ENCODE assay signal across 8 cellular contexts in genomic region chr13:21675095-21676007, GRCh38. TPM values are rescaled to one million over a fixed set of nuclear protein-coding genes. Genes with fewer than 3 reads are reported as not detected.
DNase-seq lines count a peak whose midpoint lies in the region; ATAC-seq and TF ChIP-seq lines count a peak whose summit lies in the region.

No MANE protein-coding gene starts in this region.

- H3K27ac ChIP-seq in adrenal gland (peak overlapping the region in 4 of 5 donors; percentile 27 to 90 (median 70)), smooth muscle cell (ENCODE audit: low read depth) (no peak overlapping the region)

- H3K36me3 ChIP-seq in adrenal gland (replicated peaks in 1 of 2) (no peaks in the 10 kb centered on the region), smooth muscle cell (ENCODE audit: low read depth) (no peaks in the 10 kb centered on the region)

- no peaks in the 10 kb centered on the region for H4K20me1 ChIP-seq in smooth muscle cell (ENCODE audit: low read depth)

- H3K9me3 ChIP-seq in adrenal gland (replicated peaks in 1 of 3) (no peaks in the 10 kb centered on the region), smooth muscle cell (replicated peaks; ENCODE audit: low read depth) (no peaks in the 10 kb centered on the region)

- no peaks in the 10 kb centered on the region for H3K27me3 ChIP-seq in adrenal gland
- H3K27me3 ChIP-seq in smooth muscle cell (ENCODE audit: low read depth): peaks cover 59% of the 10 kb centered on the region

- no peak overlapping the region for H3K9ac ChIP-seq in smooth muscle cell (ENCODE audit: low read depth)

- no peaks in the 10 kb centered on the region for H3K79me2 ChIP-seq in smooth muscle cell (ENCODE audit: low read depth)

- H3K4me1 ChIP-seq in adrenal gland (replicated peaks in 1 of 2) (peaks cover 4 to 30% of the 10 kb centered on the region in 2 donors), smooth muscle cell (ENCODE audit: low read depth) (peaks cover 12% of the 10 kb centered on the region)

- DNase-seq in GM12865 (ENCODE audit: low read depth) (peak; percentile 36), NCI-H748 treated with DMSO at 0.1 percent for 48 hours (lab: John Stamatoyannopoulos, UW) (peak; percentile 89), adrenal gland (peak; percentile 49 to 77 (median 63)), iPS-NIHi11 (ENCODE audit: low spot score) (peak; percentile 66), smooth muscle cell (lab: John Stamatoyannopoulos, UW; ENCODE audit: unreplicated experiment) (no peak), AML-193 (lab: John Stamatoyannopoulos, UW) (no peak), cortex of kidney (lab: John Stamatoyannopoulos, UW) (no peak)

- no peak for ATAC-seq in GM18502 (IDR thresholded peaks at IDR 0.05; ENCODE audit: poor library complexity, unreplicated experiment)

- H3K4me3 ChIP-seq in GM12865 (ENCODE audit: low read depth, low read length) (peak overlapping the region; percentile 25), adrenal gland (peak overlapping the region in 2 of 4 donors; percentile 53 to 94), smooth muscle cell (peak overlapping the region; percentile 67)

- H3F3A ChIP-seq in smooth muscle cell (ENCODE audit: low read depth): peaks cover 10% of the 10 kb centered on the region

- TF ChIP-seq POLR2A in adrenal gland (IDR thresholded peaks at IDR 0.05): peak in 1 of 2 donors; percentile 37

- WGBS in adrenal gland, 4 donors: 2 to 5% (median 3%) methylated on average over 18 to 63 of the region's 63 CpGs
- WGBS in smooth muscle cell (ENCODE audit: low lambda C conversion rate): 3% methylated on average over 33 of the region's 63 CpGs

- peak overlapping the region; percentile 93 for H3K4me2 ChIP-seq in smooth muscle cell

- intact Hi-C loops in adrenal gland (cut with DNase I): no loop called here

- H2AFZ ChIP-seq in smooth muscle cell (ENCODE audit: low read depth): no peak overlapping the region

- no peak for TF ChIP-seq CTCF in GM12865 (IDR thresholded peaks at IDR 0.05; ENCODE audit: insufficient read depth, low read depth, low read length, missing control alignments)
- TF ChIP-seq CTCF in adrenal gland (IDR thresholded peaks at IDR 0.05): no peak
- TF ChIP-seq CTCF in smooth muscle cell (IDR thresholded peaks at IDR 0.05; ENCODE audit: borderline replicate concordance, insufficient read depth, poor library complexity, severe bottlenecking): no peak

RNA-seq across cellular contexts. Expression of gene FGF9, which starts 4.5 kb away (rescaled TPM):
- total RNA-seq in adrenal gland: 10 to 100 TPM in 2 of 8 donors, 1 to 10 TPM in 6; 1.4 to 12.8 (median 2.9) TPM
- polyA plus RNA-seq in adrenal gland: 1 to 10 TPM; 2.9 to 5.6 (median 5.5) TPM
- 0.67 TPM in 1 of 2 replicates, not detected in the other for total RNA-seq in smooth muscle cell
- polyA plus RNA-seq in smooth muscle cell: 0.37 and 0.56 TPM in 2 replicates

Comparison
In these comparisons a context has a peak if more than half of its experiments do, and no peak if none do; other contexts are left out.
1. DNase-seq: peak in GM12865 (single experiment), NCI-H748 treated with DMSO at 0.1 percent for 48 hours (single experiment), adrenal gland (7 of 7) and iPS-NIHi11 (single experiment); none in smooth muscle cell (single experiment), AML-193 (0 of 2) and cortex of kidney (single experiment).